ENCODE assay signal across 9 cellular contexts in the genomic region with DNA sequence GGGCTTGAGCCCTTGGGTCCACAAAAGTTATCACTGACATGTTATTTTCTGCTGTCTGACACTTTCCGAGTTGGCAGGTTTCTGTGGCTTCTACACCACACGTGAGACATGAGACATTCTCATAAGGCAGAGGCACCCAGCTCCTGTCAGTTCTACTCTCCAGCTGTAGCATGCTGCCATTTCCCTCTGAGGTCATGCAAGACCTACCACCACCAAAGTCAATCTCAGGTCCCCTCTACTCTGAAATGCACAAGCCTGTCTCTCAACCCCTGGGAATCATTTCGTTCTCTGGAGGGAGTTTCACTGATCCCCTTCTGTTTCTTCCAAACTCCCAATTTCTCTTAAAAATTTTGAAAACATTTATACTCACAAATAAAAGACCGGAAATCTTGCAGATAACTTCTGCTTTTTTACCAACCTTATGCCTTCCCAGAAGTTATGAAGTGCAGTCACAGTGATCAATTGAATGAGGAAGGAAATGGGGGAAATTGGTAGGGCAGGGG. TPM values are rescaled to one million over a fixed set of nuclear protein-coding genes. Genes with fewer than 3 reads are reported as not detected.
A peak's percentile ranks its signal among the peaks of the same experiment; 100 is the strongest.
DNase-seq lines count a peak whose midpoint lies in the region; ATAC-seq and TF ChIP-seq lines count a peak whose summit lies in the region.
"Had no signal": no experiment of that assay in that cellular context is flagged by ENCODE, and none has a peak within 500 bp of the region (broad histone marks: within the 10 kb centered on the region; RNA-seq: fewer than 3 reads in every experiment).

No MANE protein-coding gene starts in this region.

- H3K27ac Mint-ChIP-seq in chondrocyte (ENCODE audit: unreplicated experiment) (no peak overlapping the region), progenitor cell of endocrine pancreas (no peak overlapping the region)
- H3K27ac Mint-ChIP-seq: brain had no signal

- TF ChIP-seq CTCF in chondrocyte (IDR thresholded peaks at IDR 0.05) = no peak
- TF ChIP-seq CTCF in progenitor cell of endocrine pancreas (IDR thresholded peaks at IDR 0.05; ENCODE audit: unreplicated experiment) = no peak

- peak; percentile 88 for DNase-seq in RPMI8226
- peak; percentile 55 for DNase-seq in stimulated activated CD4-positive, alpha-beta T cell treated with anti-CD3 and anti-CD28 coated beads, Interleukin-4, amount 100 ng/mL, for 24 hours
- no peak for DNase-seq in chondrocyte (ENCODE audit: low spot score)
- no peak for DNase-seq in progenitor cell of endocrine pancreas (ENCODE audit: low spot score, unreplicated experiment)
- DNase-seq in HK-2 (ENCODE audit: unreplicated experiment) = no peak
- DNase-seq in SW 1271 (lab: John Stamatoyannopoulos, UW) = no peak

- H3K9me3 Mint-ChIP-seq in chondrocyte (ENCODE audit: low read depth) (no peaks in the 10 kb centered on the region), progenitor cell of endocrine pancreas (ENCODE audit: low read depth) (no peaks in the 10 kb centered on the region)

- no peaks in the 10 kb centered on the region for H3K4me1 Mint-ChIP-seq in chondrocyte (ENCODE audit: low read depth)
- H3K4me1 Mint-ChIP-seq in progenitor cell of endocrine pancreas (ENCODE audit: low read depth) = no peaks in the 10 kb centered on the region
- H3K4me1 Mint-ChIP-seq: brain had no signal

- peak; percentile 83 for ATAC-seq in GM19043 (IDR thresholded peaks at IDR 0.05; ENCODE audit: low read depth, unreplicated experiment)
- ATAC-seq in HG02885 (IDR thresholded peaks at IDR 0.05; ENCODE audit: poor library complexity, unreplicated experiment) = peak; percentile 89

- H3K4me3 Mint-ChIP-seq in chondrocyte (ENCODE audit: unreplicated experiment) (no peak overlapping the region), progenitor cell of endocrine pancreas (ENCODE audit: low read depth) (no peak overlapping the region)
- H3K4me3 Mint-ChIP-seq: brain had no signal

- H3K36me3 Mint-ChIP-seq in chondrocyte (ENCODE audit: low read depth) (no peaks in the 10 kb centered on the region), progenitor cell of endocrine pancreas (ENCODE audit: insufficient read depth) (no peaks in the 10 kb centered on the region)
- H3K36me3 Mint-ChIP-seq: brain had no signal

- H3K27me3 Mint-ChIP-seq in chondrocyte (ENCODE audit: low read depth) (peaks cover 17% of the 10 kb centered on the region), progenitor cell of endocrine pancreas (peaks cover 8% of the 10 kb centered on the region)

RNA-seq across cellular contexts. Expression of a gene that starts 39.5 kb away (rescaled TPM):
- not detected in 3 replicates for total RNA-seq in chondrocyte
- 0.17 and 0.24 TPM in 2 replicates for total RNA-seq in progenitor cell of endocrine pancreas

Comparison
In these comparisons a context has a peak if more than half of its experiments do, and no peak if none do; other contexts are left out.
1. DNase-seq: peak in RPMI8226 (single experiment) and stimulated activated CD4-positive, alpha-beta T cell treated with anti-CD3 and anti-CD28 coated beads, Interleukin-4, amount 100 ng/mL, for 24 hours (single experiment); none in chondrocyte (single experiment), progenitor cell of endocrine pancreas (single experiment), HK-2 (single experiment) and SW 1271 (0 of 2).